Comparison of ENCODE assay signal across 23 cellular contexts in the genomic region with DNA sequence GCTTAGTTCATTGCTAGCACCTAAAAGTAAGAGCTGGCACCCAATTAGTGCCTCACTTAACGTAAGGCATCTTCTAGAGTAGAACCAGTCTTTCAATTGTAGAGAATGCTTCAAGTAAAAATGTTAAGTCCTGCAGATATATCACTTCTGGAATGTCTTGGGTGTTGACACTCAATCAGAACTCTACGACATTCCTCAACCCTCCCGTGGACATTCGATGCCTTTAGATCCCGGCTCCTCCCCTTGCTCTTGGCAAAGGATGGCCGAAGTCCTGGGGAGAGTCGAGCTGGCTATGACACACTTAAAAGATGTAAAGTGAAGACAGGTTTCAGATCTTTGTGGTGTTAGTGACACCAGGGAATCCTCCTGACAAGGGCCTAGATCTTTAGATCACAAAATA.
"Had no signal": no experiment of that assay in that cellular context is flagged by ENCODE, and none has a peak within 500 bp of the region (broad histone marks: within the 10 kb centered on the region; RNA-seq: fewer than 3 reads in every experiment).

No MANE protein-coding gene starts in this region.

- H3K9me3 Mint-ChIP-seq: activated B cell treated with CpG ODN at 0.5 μM for 24 hours; activated naive CD4-positive, alpha-beta T cell treated with anti-CD3 and anti-CD28 coated beads, Interleukin-2, amount 50 U/mL, for 24 hours; activated T-cell treated with anti-CD3 and anti-CD28 coated beads, Interleukin-2, amount 50 U/mL, for 24 hours; activated T-helper 1 cell treated with anti-CD3 and anti-CD28 coated beads, Interleukin-12 subunit alpha, Interleukin-12 subunit beta, Interleukin-2, Interleukin-4 antibody, amounts not matched to agents 30 ng/mL and 10 ng/mL and 1 ng/mL, durations not matched to agents 14 hours and 24 hours and 36 hours; T-helper 1 cell treated with Interleukin-12 subunit alpha and Interleukin-12 subunit beta and Interleukin-4 antibody, amounts not matched to agents 30 μg/mL and 1 μg/mL, for 36 hours had no signal

- H3K36me3 ChIP-seq: breast epithelium, Peyer's patch had no signal

- H3K4me1 Mint-ChIP-seq: activated B cell treated with CpG ODN at 0.5 μM for 24 hours; activated naive CD4-positive, alpha-beta T cell treated with anti-CD3 and anti-CD28 coated beads, Interleukin-2, amount 50 U/mL, for 24 hours had no signal

- H3K27me3 Mint-ChIP-seq: activated naive CD4-positive, alpha-beta T cell treated with anti-CD3 and anti-CD28 coated beads, Interleukin-2, amount 50 U/mL, for 24 hours; activated T-cell treated with anti-CD3 and anti-CD28 coated beads, Interleukin-2, amount 50 U/mL, for 24 hours had no signal

- H3K4me1 ChIP-seq: breast epithelium, Peyer's patch had no signal

- H3K27me3 ChIP-seq: breast epithelium, Peyer's patch had no signal

- H3K4me3 ChIP-seq: breast epithelium, Peyer's patch had no signal

- DNase-seq: activated B cell treated with CpG ODN at 0.5 μM for 24 hours; activated CD4-positive, alpha-beta T cell treated with anti-CD3 and anti-CD28 coated beads for 1 hour; activated CD4-positive, alpha-beta T cell treated with anti-CD3 and anti-CD28 coated beads, Interleukin-2, amount 10 ng/mL, durations not matched to agents 24 days and 14 days; activated CD4-positive, alpha-beta T cell treated with anti-CD3 and anti-CD28 coated beads, Interleukin-2, amount 50 U/mL, for 48 hours; activated CD8-positive, alpha-beta memory T cell treated with anti-CD3 and anti-CD28 coated beads, Interleukin-2, amount 10 ng/mL, durations not matched to agents 7 days and 5 days; activated effector memory CD4-positive, alpha-beta T cell treated with Interleukin-2 at 50 U/mL for 16 hours; activated naive CD4-positive, alpha-beta T cell; activated T-cell treated with anti-CD3 and anti-CD28 coated beads, Interleukin-2, amount 50 U/mL, for 24 hours; aorta; MM.1S; NCI-H1105; NCI-H1436; NCI-H1694 treated with DMSO at 0.1 percent for 48 hours; NCI-H2029 treated with DMSO at 0.1 percent for 48 hours; NCI-H510A treated with DMSO at 0.1 percent for 48 hours; NCI-H69; NK-92 treated with Interleukin-12 subunit alpha and Interleukin-12 subunit beta, amount 100 ng/mL, for 24 hours; Peyer's patch; SHP77 had no signal

- H3K27ac Mint-ChIP-seq: activated B cell treated with CpG ODN at 0.5 μM for 24 hours; activated CD4-positive, alpha-beta T cell treated with anti-CD3 and anti-CD28 coated beads, Interleukin-2, amount 10 ng/mL, durations not matched to agents 24 days and 14 days; activated CD8-positive, alpha-beta memory T cell treated with anti-CD3 and anti-CD28 coated beads, Interleukin-2, amount 10 ng/mL, durations not matched to agents 7 days and 5 days; activated naive CD4-positive, alpha-beta T cell treated with anti-CD3 and anti-CD28 coated beads, Interleukin-2, amount 50 U/mL, for 24 hours; activated T-cell treated with anti-CD3 and anti-CD28 coated beads, Interleukin-2, amount 50 U/mL, for 24 hours; activated T-helper 1 cell treated with anti-CD3 and anti-CD28 coated beads, Interleukin-12 subunit alpha, Interleukin-12 subunit beta, Interleukin-2, Interleukin-4 antibody, amounts not matched to agents 30 ng/mL and 10 ng/mL and 1 ng/mL, durations not matched to agents 14 hours and 24 hours and 36 hours; T-helper 1 cell treated with Interleukin-12 subunit alpha and Interleukin-12 subunit beta and Interleukin-4 antibody, amounts not matched to agents 30 μg/mL and 1 μg/mL, for 36 hours had no signal

- H3K36me3 Mint-ChIP-seq: activated CD8-positive, alpha-beta memory T cell treated with anti-CD3 and anti-CD28 coated beads, Interleukin-2, amount 10 ng/mL, durations not matched to agents 7 days and 5 days; activated naive CD4-positive, alpha-beta T cell treated with anti-CD3 and anti-CD28 coated beads, Interleukin-2, amount 50 U/mL, for 24 hours had no signal

- H3K27ac ChIP-seq: breast epithelium, Peyer's patch had no signal

- H3K9me3 ChIP-seq: breast epithelium, Peyer's patch had no signal

- H3K4me3 Mint-ChIP-seq: activated B cell treated with CpG ODN at 0.5 μM for 24 hours; activated CD4-positive, alpha-beta T cell treated with anti-CD3 and anti-CD28 coated beads, Interleukin-2, amount 10 ng/mL, durations not matched to agents 24 days and 14 days; activated CD8-positive, alpha-beta memory T cell treated with anti-CD3 and anti-CD28 coated beads, Interleukin-2, amount 10 ng/mL, durations not matched to agents 7 days and 5 days; activated naive CD4-positive, alpha-beta T cell treated with anti-CD3 and anti-CD28 coated beads, Interleukin-2, amount 50 U/mL, for 24 hours; activated T-cell treated with anti-CD3 and anti-CD28 coated beads, Interleukin-2, amount 50 U/mL, for 24 hours; activated T-helper 1 cell treated with anti-CD3 and anti-CD28 coated beads, Interleukin-12 subunit alpha, Interleukin-12 subunit beta, Interleukin-2, Interleukin-4 antibody, amounts not matched to agents 30 ng/mL and 10 ng/mL and 1 ng/mL, durations not matched to agents 14 hours and 24 hours and 36 hours; T-helper 1 cell treated with Interleukin-12 subunit alpha and Interleukin-12 subunit beta and Interleukin-4 antibody, amounts not matched to agents 30 μg/mL and 1 μg/mL, for 36 hours had no signal
